Comparison of ENCODE assay signal across 20 cellular contexts in genomic region chr3:134476306-134476705, GRCh38. TPM values are rescaled to one million over a fixed set of nuclear protein-coding genes. Genes with fewer than 3 reads are reported as not detected.
DNase-seq lines count a peak whose midpoint lies in the region; ATAC-seq, FAIRE-seq and TF ChIP-seq lines count a peak whose summit lies in the region.
"Had no signal": no experiment of that assay in that cellular context is flagged by ENCODE, and none has a peak within 500 bp of the region (broad histone marks: within the 10 kb centered on the region; RNA-seq: fewer than 3 reads in every experiment).

No MANE protein-coding gene starts in this region.

- peak overlapping the region; percentile 63 for H3K4me3 Mint-ChIP-seq in astrocyte (ENCODE audit: unreplicated experiment)
- H3K4me3 Mint-ChIP-seq: CD8-positive, alpha-beta memory T cell; GM23338; T-helper 17 cell had no signal

- WGBS in adrenal gland, 4 donors: 64 to 72% (median 69%) methylated on average over 2 to 4 of the region's 4 CpGs

- peak overlapping the region; percentile 35 for H3K9ac ChIP-seq in astrocyte (ENCODE audit: low read length)
- no peak overlapping the region for H3K9ac ChIP-seq in rectal smooth muscle tissue (ENCODE audit: low read length)
- H3K9ac ChIP-seq: KMS-11 had no signal

- peaks cover 26% of the 10 kb centered on the region for H3K36me3 ChIP-seq in astrocyte (ENCODE audit: insufficient read depth, low read length)
- peaks cover 19% of the 10 kb centered on the region for H3K36me3 ChIP-seq in rectal smooth muscle tissue (ENCODE audit: control insufficient read depth, insufficient read depth, low read length)
- peaks cover 21 to 37% (median 33%) of the 10 kb centered on the region in 3 donors for H3K36me3 ChIP-seq in tibial artery
- H3K36me3 ChIP-seq in adrenal gland (replicated peaks in 1 of 2): peaks cover 8 to 46% of the 10 kb centered on the region in 2 donors
- H3K36me3 ChIP-seq: ovary had no signal

- H2AFZ ChIP-seq in astrocyte (ENCODE audit: low read depth, low read length): no peak overlapping the region
- H2AFZ ChIP-seq: GM23338 had no signal

- FAIRE-seq in astrocyte (lab: Jason Lieb, UNC): no peak
- FAIRE-seq: islet of Langerhans had no signal

- no peaks in the 10 kb centered on the region for H3K27me3 ChIP-seq in astrocyte (ENCODE audit: insufficient read depth, low read length)
- no peaks in the 10 kb centered on the region for H3K27me3 ChIP-seq in rectal smooth muscle tissue (ENCODE audit: control insufficient read depth, insufficient read depth, low read length)
- H3K27me3 ChIP-seq in tibial artery: no peaks in the 10 kb centered on the region
- no peaks in the 10 kb centered on the region for H3K27me3 ChIP-seq in adrenal gland
- H3K27me3 ChIP-seq: ovary had no signal

- peaks cover 36% of the 10 kb centered on the region for H3K4me1 Mint-ChIP-seq in astrocyte (ENCODE audit: low read depth, unreplicated experiment)
- H3K4me1 Mint-ChIP-seq: GM23338 had no signal

- TF ChIP-seq POLR2A in adrenal gland (IDR thresholded peaks at IDR 0.05): no peak

- H3K4me3 ChIP-seq in astrocyte (ENCODE audit: insufficient read depth, low read depth, low read length): no peak overlapping the region
- H3K4me3 ChIP-seq in rectal smooth muscle tissue (ENCODE audit: low read length): no peak overlapping the region
- H3K4me3 ChIP-seq in tibial artery: no peak overlapping the region
- H3K4me3 ChIP-seq in adrenal gland: no peak overlapping the region
- H3K4me3 ChIP-seq: coronary artery, GM23338, ovary had no signal

- peak overlapping the region; percentile 45 for H3K27ac ChIP-seq in astrocyte (ENCODE audit: low read depth, low read length)
- H3K27ac ChIP-seq in rectal smooth muscle tissue (ENCODE audit: low read depth, low read length): peak overlapping the region; percentile 74
- no peak overlapping the region for H3K27ac ChIP-seq in tibial artery
- H3K27ac ChIP-seq in adrenal gland: no peak overlapping the region
- H3K27ac ChIP-seq: coronary artery, KMS-11, ovary had no signal

- ATAC-seq in GM19455 (IDR thresholded peaks at IDR 0.05; ENCODE audit: unreplicated experiment): no peak
- ATAC-seq: activated CD4-positive, CD25-positive, alpha-beta regulatory T cell treated with anti-CD3 and anti-CD28 coated beads, Interleukin-2, amount 50 U/mL, for 24 hours; GM23338; T-helper 17 cell had no signal

- H3K4me1 ChIP-seq in astrocyte (ENCODE audit: insufficient read depth, low read length) (peaks cover 28% of the 10 kb centered on the region), rectal smooth muscle tissue (ENCODE audit: control insufficient read depth, insufficient read depth, low read length) (peaks cover 2% of the 10 kb centered on the region), tibial artery (peaks cover 0 to 9% (median 4%) of the 10 kb centered on the region in 4 donors), adrenal gland (replicated peaks in 1 of 2) (no peaks in the 10 kb centered on the region)

- intact Hi-C loops in tibial artery (cut with DNase I; ENCODE audit: low total_unique reads) (loop anchor here (5.0 kb wide), 1 partner anchor 264 kb away; no protein-coding TSS in a partner anchor), adrenal gland (cut with DNase I) (loop anchor here (10.0 kb wide), 3 partner anchors 102 to 272 kb away; partner anchors contain the start of gene AMOTL2 (in 1 of the 2))

- DNase-seq in EH (ENCODE audit: low read depth) (peak; percentile 37), astrocyte (ENCODE audit: low read depth) (peak; percentile 79), islet precursor cell (peak; percentile 70), HPDE6-E6E7 (ENCODE audit: extremely low spot score) (no peak), tibial artery (no peak), adrenal gland (no peak)
- DNase-seq: activated gamma-delta T cell treated with Interleukin-2 at 50 U/mL for 16 hours; aorta; CD8-positive, alpha-beta memory T cell; NCI-H1105 treated with DMSO at 0.1 percent for 48 hours; ovary; stimulated activated naive CD4-positive, alpha-beta T cell treated with Interleukin-2 at 50 U/mL for 16 hours; T-helper 17 cell had no signal

- no peaks in the 10 kb centered on the region for H4K20me1 ChIP-seq in astrocyte (ENCODE audit: insufficient read depth, low read length)

- H3K9me3 ChIP-seq in astrocyte (ENCODE audit: insufficient read depth, low read depth, low read length): no peaks in the 10 kb centered on the region
- no peaks in the 10 kb centered on the region for H3K9me3 ChIP-seq in tibial artery
- H3K9me3 ChIP-seq in adrenal gland (replicated peaks in 1 of 3): no peaks in the 10 kb centered on the region
- H3K9me3 ChIP-seq: ovary had no signal

- H3K36me3 Mint-ChIP-seq in astrocyte (ENCODE audit: low read depth, unreplicated experiment): peaks cover 6% of the 10 kb centered on the region

- H3K27me3 Mint-ChIP-seq in astrocyte (ENCODE audit: low read depth, unreplicated experiment): no peaks in the 10 kb centered on the region
- H3K27me3 Mint-ChIP-seq: CD8-positive, alpha-beta memory T cell; T-helper 17 cell had no signal

- H3K9me3 Mint-ChIP-seq in astrocyte (ENCODE audit: unreplicated experiment): no peaks in the 10 kb centered on the region
- H3K9me3 Mint-ChIP-seq: CD8-positive, alpha-beta memory T cell; GM23338 had no signal

- no peak overlapping the region for H3K4me2 ChIP-seq in astrocyte (ENCODE audit: low read length)
- H3K4me2 ChIP-seq: GM23338, KMS-11 had no signal

- H3K27ac Mint-ChIP-seq in astrocyte (ENCODE audit: unreplicated experiment): peak overlapping the region; percentile 6
- H3K27ac Mint-ChIP-seq: GM23338, T-helper 17 cell had no signal

- H3K79me2 ChIP-seq in astrocyte (ENCODE audit: insufficient read depth, low read length): peaks cover 11% of the 10 kb centered on the region

- TF ChIP-seq CTCF in astrocyte (IDR thresholded peaks at IDR 0.05; ENCODE audit: insufficient read depth, low read depth, low read length): no peak
- TF ChIP-seq CTCF in tibial artery (IDR thresholded peaks at IDR 0.05): no peak
- TF ChIP-seq CTCF in adrenal gland (IDR thresholded peaks at IDR 0.05): no peak

RNA-seq across cellular contexts. Expression of gene ANAPC13, which starts 9.5 kb away (rescaled TPM):
- total RNA-seq in astrocyte (52.5 and 61.0 TPM in 2 replicates), adrenal gland (100 to 1,000 TPM in 3 of 8 donors, 10 to 100 TPM in 5; 51.4 to 118 (median 76.8) TPM)
- 100 to 1,000 TPM in 1 of 3 donors, 10 to 100 TPM in 2; 51.1 to 186 (median 59.2) TPM for polyA plus RNA-seq in adrenal gland

RNA-seq across cellular contexts. Expression of gene CEP63, which starts 9.6 kb away (rescaled TPM):
- total RNA-seq in astrocyte (20.2 and 21.3 TPM in 2 replicates), adrenal gland (10 to 100 TPM in 7 of 8 donors, 1 to 10 TPM in 1; 8.8 to 43.7 (median 21.9) TPM)
- 10 to 100 TPM; 11.2 to 40.2 (median 17.5) TPM for polyA plus RNA-seq in adrenal gland

Comparison
In these comparisons a context has a peak if more than half of its experiments do, and no peak if none do; other contexts are left out.
1. DNase-seq: peak in EH (single experiment), astrocyte (single experiment) and islet precursor cell (single experiment); none in HPDE6-E6E7 (single experiment), tibial artery (0 of 2) and adrenal gland (0 of 7).
2. H3K27ac ChIP-seq: peak in astrocyte (single experiment) and rectal smooth muscle tissue (single experiment); none in tibial artery (0 of 2) and adrenal gland (0 of 5).